Comparison of ENCODE assay signal across 9 cellular contexts in genomic region chr4:81648576-81649272, GRCh38.
A peak's percentile ranks its signal among the peaks of the same experiment; 100 is the strongest.
DNase-seq lines count a peak whose midpoint lies in the region; ATAC-seq and TF ChIP-seq lines count a peak whose summit lies in the region.
"Had no signal": no experiment of that assay in that cellular context is flagged by ENCODE, and none has a peak within 500 bp of the region (broad histone marks: within the 10 kb centered on the region; RNA-seq: fewer than 3 reads in every experiment).

No MANE protein-coding gene starts in this region.

- no peak overlapping the region for H3K4me3 ChIP-seq in hepatocyte
- H3K4me3 ChIP-seq: lung had no signal

- no peaks in the 10 kb centered on the region for H3K9me3 Mint-ChIP-seq in activated CD8-positive, alpha-beta memory T cell treated with anti-CD3 and anti-CD28 coated beads, Interleukin-2, amount 10 ng/mL, durations not matched to agents 7 days and 5 days (ENCODE audit: low read depth)
- H3K9me3 Mint-ChIP-seq in T-helper 2 cell treated with Interferon-gamma antibody and Interleukin-4, amounts not matched to agents 5 μg/mL and 100 μg/mL, for 36 hours: no peaks in the 10 kb centered on the region

- peak overlapping the region; percentile 13 for H3K4me3 Mint-ChIP-seq in activated CD8-positive, alpha-beta memory T cell treated with anti-CD3 and anti-CD28 coated beads, Interleukin-2, amount 10 ng/mL, durations not matched to agents 7 days and 5 days
- peak overlapping the region; percentile 55 for H3K4me3 Mint-ChIP-seq in T-helper 2 cell treated with Interferon-gamma antibody and Interleukin-4, amounts not matched to agents 5 μg/mL and 100 μg/mL, for 36 hours

- H3K36me3 ChIP-seq in hepatocyte (replicated peaks; ENCODE audit: insufficient read depth, low read depth): no peaks in the 10 kb centered on the region

- H2AFZ ChIP-seq in hepatocyte: no peak overlapping the region

- no peak overlapping the region for H3K27ac ChIP-seq in hepatocyte

- no peaks in the 10 kb centered on the region for H3K27me3 ChIP-seq in hepatocyte

- H3K79me2 ChIP-seq in hepatocyte: no peaks in the 10 kb centered on the region

- no peaks in the 10 kb centered on the region for H3K9me2 ChIP-seq in hepatocyte (replicated peaks; ENCODE audit: insufficient read depth)

- H4K20me1 ChIP-seq in hepatocyte (ENCODE audit: insufficient read depth, poor library complexity, severe bottlenecking): no peaks in the 10 kb centered on the region

- ATAC-seq in activated CD8-positive, alpha-beta memory T cell treated with anti-CD3 and anti-CD28 coated beads, Interleukin-2, amount 10 ng/mL, durations not matched to agents 7 days and 5 days: peak; percentile 92
- peak; percentile 93 for ATAC-seq in HG03095 (IDR thresholded peaks at IDR 0.05; ENCODE audit: unreplicated experiment)
- no peak for ATAC-seq in omental fat pad (ENCODE audit: low FRiP score)

- H3K4me1 Mint-ChIP-seq in activated CD8-positive, alpha-beta memory T cell treated with anti-CD3 and anti-CD28 coated beads, Interleukin-2, amount 10 ng/mL, durations not matched to agents 7 days and 5 days: peaks cover 39% of the 10 kb centered on the region
- H3K4me1 Mint-ChIP-seq in T-helper 2 cell treated with Interferon-gamma antibody and Interleukin-4, amounts not matched to agents 5 μg/mL and 100 μg/mL, for 36 hours (ENCODE audit: low read depth): peaks cover 41% of the 10 kb centered on the region

- CTCF ChIA-PET in activated CD8-positive, alpha-beta memory T cell treated with anti-CD3 and anti-CD28 coated beads, Interleukin-2, amount 10 ng/mL, durations not matched to agents 7 days and 5 days (lab: Charles Lee): interaction anchor here (0.9 to 1.7 kb wide), 4 partner anchors 11 to 181 kb away, joined by 3 to 5 read pairs (median 5); partner anchors contain the start of gene RASGEF1B

- peak overlapping the region; percentile 71 for H3K27ac Mint-ChIP-seq in activated CD8-positive, alpha-beta memory T cell treated with anti-CD3 and anti-CD28 coated beads, Interleukin-2, amount 10 ng/mL, durations not matched to agents 7 days and 5 days
- H3K27ac Mint-ChIP-seq in T-helper 2 cell treated with Interferon-gamma antibody and Interleukin-4, amounts not matched to agents 5 μg/mL and 100 μg/mL, for 36 hours: no peak overlapping the region

- DNase-seq in activated CD8-positive, alpha-beta memory T cell treated with anti-CD3 and anti-CD28 coated beads, Interleukin-2, amount 10 ng/mL, durations not matched to agents 7 days and 5 days: peak; percentile 83
- DNase-seq in activated CD8-positive, alpha-beta memory T cell treated with anti-CD3 and anti-CD28 coated beads, Interleukin-2, amount 50 U/mL, for 48 hours: no peak
- DNase-seq in T-helper 2 cell treated with Interferon-gamma antibody and Interleukin-4, amounts not matched to agents 5 μg/mL and 100 μg/mL, for 36 hours (ENCODE audit: low spot score): peak; percentile 25
- DNase-seq in kidney tubule cell (ENCODE audit: low spot score) (peak; percentile 87), NCI-H2081 treated with DMSO at 0.1 percent for 48 hours (lab: John Stamatoyannopoulos, UW) (no peak), hepatocyte (ENCODE audit: low spot score) (no peak), omental fat pad (ENCODE audit: low spot score) (no peak)

- H3K36me3 Mint-ChIP-seq in activated CD8-positive, alpha-beta memory T cell treated with anti-CD3 and anti-CD28 coated beads, Interleukin-2, amount 10 ng/mL, durations not matched to agents 7 days and 5 days: peaks cover 4% of the 10 kb centered on the region
- no peaks in the 10 kb centered on the region for H3K36me3 Mint-ChIP-seq in T-helper 2 cell treated with Interferon-gamma antibody and Interleukin-4, amounts not matched to agents 5 μg/mL and 100 μg/mL, for 36 hours (ENCODE audit: low read depth)

- no peak overlapping the region for H3K4me2 ChIP-seq in hepatocyte

- 72% methylated on average over 4 of the region's 4 CpGs for WGBS in hepatocyte (ENCODE audit: low lambda C conversion rate, missing lambda C conversion rate)

- no peaks in the 10 kb centered on the region for H3K27me3 Mint-ChIP-seq in activated CD8-positive, alpha-beta memory T cell treated with anti-CD3 and anti-CD28 coated beads, Interleukin-2, amount 10 ng/mL, durations not matched to agents 7 days and 5 days
- H3K27me3 Mint-ChIP-seq in T-helper 2 cell treated with Interferon-gamma antibody and Interleukin-4, amounts not matched to agents 5 μg/mL and 100 μg/mL, for 36 hours (ENCODE audit: low read depth): no peaks in the 10 kb centered on the region

- TF ChIP-seq CTCF in hepatocyte (IDR thresholded peaks at IDR 0.05; ENCODE audit: poor library complexity) (no peak), omental fat pad (IDR thresholded peaks at IDR 0.05) (no peak)

- H3K9me3 ChIP-seq in hepatocyte (ENCODE audit: low read depth): no peaks in the 10 kb centered on the region

- peaks cover 18% of the 10 kb centered on the region for H3K4me1 ChIP-seq in hepatocyte (ENCODE audit: insufficient read depth)

Comparison
In these comparisons a context has a peak if more than half of its experiments do, and no peak if none do; other contexts are left out.
1. DNase-seq: peak in activated CD8-positive, alpha-beta memory T cell treated with anti-CD3 and anti-CD28 coated beads, Interleukin-2, amount 10 ng/mL, durations not matched to agents 7 days and 5 days (single experiment), T-helper 2 cell treated with Interferon-gamma antibody and Interleukin-4, amounts not matched to agents 5 μg/mL and 100 μg/mL, for 36 hours (single experiment) and kidney tubule cell (single experiment); none in activated CD8-positive, alpha-beta memory T cell treated with anti-CD3 and anti-CD28 coated beads, Interleukin-2, amount 50 U/mL, for 48 hours (single experiment), NCI-H2081 treated with DMSO at 0.1 percent for 48 hours (single experiment), hepatocyte (single experiment) and omental fat pad (single experiment).